In the genomic region with DNA sequence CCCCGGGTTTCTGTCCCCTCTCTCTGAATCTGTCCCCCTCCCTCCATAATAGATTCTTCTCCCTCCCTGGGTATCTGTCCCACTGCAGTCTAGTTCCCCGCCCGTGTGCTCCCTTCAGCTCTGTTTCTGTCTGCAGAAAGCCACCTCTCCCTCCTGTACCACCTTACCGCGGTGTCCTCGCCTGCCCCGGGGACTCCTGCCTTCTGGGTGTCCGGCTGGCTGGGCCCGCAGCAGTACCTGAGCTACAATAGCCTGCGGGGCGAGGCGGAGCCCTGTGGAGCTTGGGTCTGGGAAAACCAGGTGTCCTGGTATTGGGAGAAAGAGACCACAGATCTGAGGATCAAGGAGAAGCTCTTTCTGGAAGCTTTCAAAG, we compare ENCODE assay signal across 9 cellular contexts. TPM values are rescaled to one million over a fixed set of nuclear protein-coding genes. Genes with fewer than 3 reads are reported as not detected.
A peak's percentile ranks its signal among the peaks of the same experiment; 100 is the strongest.
DNase-seq lines count a peak whose midpoint lies in the region; ATAC-seq and TF ChIP-seq lines count a peak whose summit lies in the region.
"Had no signal": no experiment of that assay in that cellular context is flagged by ENCODE, and none has a peak within 500 bp of the region (broad histone marks: within the 10 kb centered on the region; RNA-seq: fewer than 3 reads in every experiment).

No MANE protein-coding gene starts in this region.

- no peak for TF ChIP-seq CTCF in CD4-positive, alpha-beta T cell (IDR thresholded peaks at IDR 0.05)
- TF ChIP-seq CTCF in endothelial cell (IDR thresholded peaks at IDR 0.05; ENCODE audit: unreplicated experiment): no peak
- TF ChIP-seq CTCF in omental fat pad (IDR thresholded peaks at IDR 0.05): no peak

- no peak overlapping the region for H3K23ac ChIP-seq in neuronal stem cell (ENCODE audit: low read depth, low read length, poor library complexity)

- no peaks in the 10 kb centered on the region for H3K27me3 Mint-ChIP-seq in CD4-positive, alpha-beta T cell
- peaks cover 5% of the 10 kb centered on the region for H3K27me3 Mint-ChIP-seq in endothelial cell (ENCODE audit: unreplicated experiment)

- H3K4ac ChIP-seq in neuronal stem cell (ENCODE audit: low read length): no peak overlapping the region

- no peak overlapping the region for H2BK120ac ChIP-seq in neuronal stem cell (ENCODE audit: low read depth, low read length)

- no peaks in the 10 kb centered on the region for H3K9me3 Mint-ChIP-seq in CD4-positive, alpha-beta T cell
- no peaks in the 10 kb centered on the region for H3K9me3 Mint-ChIP-seq in endothelial cell (ENCODE audit: unreplicated experiment)

- H3K18ac ChIP-seq in neuronal stem cell (ENCODE audit: low read length): peak overlapping the region; percentile 50

- WGBS in neuronal stem cell (ENCODE audit: extremely low coverage in 2 of 2, insufficient read length in 2 of 2, insufficient replicate concordance in 1 of 2), 2 donors: no CpG with 5 or more reads among the region's 12 CpGs

- peaks cover 5% of the 10 kb centered on the region for H3K36me3 Mint-ChIP-seq in CD4-positive, alpha-beta T cell (ENCODE audit: low read depth)
- H3K36me3 Mint-ChIP-seq in endothelial cell (ENCODE audit: low read depth, unreplicated experiment): peaks cover 19% of the 10 kb centered on the region

- peak overlapping the region; percentile 71 for H2BK15ac ChIP-seq in neuronal stem cell (ENCODE audit: low read length)

- H4K91ac ChIP-seq in neuronal stem cell (ENCODE audit: low read depth, low read length, poor library complexity): no peak overlapping the region

- POLR2A ChIA-PET in CD4-positive, alpha-beta T cell (lab: Charles Lee): interaction anchor here (0.8 to 2.2 kb wide), 8 partner anchors 14 to 66 kb away, joined by 3 to 9 read pairs (median 7); a partner anchor contains a TSS

- H2AFZ ChIP-seq in neuronal stem cell (ENCODE audit: low read length): peak overlapping the region; percentile 99
- H2AFZ ChIP-seq: PC-9 had no signal

- intact Hi-C loops in CD4-positive, alpha-beta T cell (cut with DNase I, micrococcal nuclease): loop anchor here in 1 of 2 experiments (2.0 kb wide), 1 partner anchor 15 kb away; a partner anchor contains a TSS

- H3K9me3 ChIP-seq in CD4-positive, alpha-beta T cell (ENCODE audit: control insufficient read depth, low read length): no peaks in the 10 kb centered on the region
- H3K9me3 ChIP-seq in neuronal stem cell (replicated peaks in 1 of 2; ENCODE audit: control insufficient read depth in 2 of 2, insufficient read depth in 1 of 2, low read depth in 1 of 2, low read length in 2 of 2): no peaks in the 10 kb centered on the region

- H3K27ac ChIP-seq in CD4-positive, alpha-beta T cell (ENCODE audit: low read depth, low read length): peak overlapping the region; percentile 46
- H3K27ac ChIP-seq in neuronal stem cell (replicated peaks; ENCODE audit: low read length): peak overlapping the region; percentile 19
- H3K27ac ChIP-seq: PC-9 had no signal

- CTCF ChIA-PET in CD4-positive, alpha-beta T cell (lab: Charles Lee): interaction anchor here (1.6 to 1.9 kb wide), 2 partner anchors 33 to 57 kb away, joined by 8 to 10 read pairs; no protein-coding TSS in a partner anchor

- H2AK5ac ChIP-seq in neuronal stem cell (ENCODE audit: low read depth, low read length): peak overlapping the region; percentile 96

- peak; percentile 11 for ATAC-seq in CD4-positive, alpha-beta T cell (ENCODE audit: poor library complexity)
- no peak for ATAC-seq in omental fat pad (ENCODE audit: low FRiP score)

- no peak overlapping the region for H4K8ac ChIP-seq in neuronal stem cell (ENCODE audit: low read depth, low read length)

- no peak overlapping the region for H3K14ac ChIP-seq in neuronal stem cell (ENCODE audit: low read length)

- no peak overlapping the region for H2BK12ac ChIP-seq in neuronal stem cell (ENCODE audit: low read length)

- peaks cover 5 to 9% of the 10 kb centered on the region in 2 donors for H3K36me3 ChIP-seq in neuronal stem cell (replicated peaks in 1 of 2; ENCODE audit: control insufficient read depth in 2 of 2, insufficient read depth in 2 of 2, low read length in 2 of 2)

- peak overlapping the region; percentile 91 for H3K4me2 ChIP-seq in neuronal stem cell (ENCODE audit: insufficient read depth, low read length, poor library complexity, severe bottlenecking)
- H3K4me2 ChIP-seq: PC-9 had no signal

- H3K27me3 ChIP-seq in CD4-positive, alpha-beta T cell (ENCODE audit: control insufficient read depth, insufficient read depth, low read length): no peaks in the 10 kb centered on the region
- H3K27me3 ChIP-seq in neuronal stem cell (ENCODE audit: control insufficient read depth in 3 of 3, insufficient read depth in 3 of 3, low read depth in 1 of 3, low read length in 3 of 3): no peaks in the 10 kb centered on the region

- peak overlapping the region; percentile 71 to 83 for H3K4me3 ChIP-seq in neuronal stem cell (ENCODE audit: low read length in 2 of 2)
- H3K4me3 ChIP-seq: PC-9 had no signal

- no peak overlapping the region for H2BK5ac ChIP-seq in neuronal stem cell (ENCODE audit: low read length)

- peak overlapping the region; percentile 82 for H3K27ac Mint-ChIP-seq in CD4-positive, alpha-beta T cell
- H3K27ac Mint-ChIP-seq in endothelial cell (ENCODE audit: unreplicated experiment): peak overlapping the region; percentile 74

- peaks cover 5% of the 10 kb centered on the region for H3K79me1 ChIP-seq in neuronal stem cell (ENCODE audit: low read depth, low read length)

- no peak for DNase-seq in CD4-positive, alpha-beta T cell
- peak; percentile 78 for DNase-seq in NCI-H146 (lab: John Stamatoyannopoulos, UW)
- no peak for DNase-seq in endothelial cell (ENCODE audit: low spot score)
- no peak for DNase-seq in neuronal stem cell (ENCODE audit: low spot score)
- DNase-seq in GDM1 (lab: John Stamatoyannopoulos, UW): no peak
- DNase-seq in omental fat pad (ENCODE audit: low spot score): no peak
- DNase-seq in NCI-H2107 (lab: John Stamatoyannopoulos, UW): no peak
- no peak for DNase-seq in NCI-H526 treated with DMSO at 0.1 percent for 48 hours (lab: John Stamatoyannopoulos, UW)

- H3K4me1 ChIP-seq in neuronal stem cell (ENCODE audit: control insufficient read depth in 2 of 2, insufficient read depth in 1 of 2, low read depth in 1 of 2, low read length in 2 of 2): peaks cover 9 to 10% of the 10 kb centered on the region in 2 donors

- peak overlapping the region; percentile 90 for H3K4me3 Mint-ChIP-seq in CD4-positive, alpha-beta T cell
- peak overlapping the region; percentile 95 for H3K4me3 Mint-ChIP-seq in endothelial cell (ENCODE audit: unreplicated experiment)

- H3K4me1 Mint-ChIP-seq in CD4-positive, alpha-beta T cell (ENCODE audit: low read depth): peaks cover 46% of the 10 kb centered on the region
- H3K4me1 Mint-ChIP-seq in endothelial cell (ENCODE audit: unreplicated experiment): peaks cover 33% of the 10 kb centered on the region

- peak overlapping the region; percentile 75 for H3K9ac ChIP-seq in neuronal stem cell (ENCODE audit: low read depth, low read length, poor library complexity)

RNA-seq across cellular contexts. Expression of a gene that starts 1.3 kb away (rescaled TPM):
- total RNA-seq in CD4-positive, alpha-beta T cell: 10 to 100 TPM; 50.2 to 52.5 TPM
- total RNA-seq in endothelial cell (ENCODE audit: unreplicated experiment) (127 TPM), omental fat pad (100 to 1,000 TPM; 314 to 479 (median 337) TPM)
- polyA plus RNA-seq in neuronal stem cell (2013, experiment 1 of 2): 32.8 TPM
- 29.3 TPM for polyA plus RNA-seq in neuronal stem cell (2013, experiment 2 of 2)

RNA-seq across cellular contexts. Expression of a gene that starts 14.1 kb away (rescaled TPM):
- total RNA-seq in CD4-positive, alpha-beta T cell: 1 to 10 TPM; 4.8 to 7.8 TPM
- 19.4 TPM for total RNA-seq in endothelial cell (ENCODE audit: unreplicated experiment)
- polyA plus RNA-seq in neuronal stem cell (2013, experiment 1 of 2): 6.8 TPM
- 7.0 TPM for polyA plus RNA-seq in neuronal stem cell (2013, experiment 2 of 2)
- total RNA-seq in omental fat pad: 10 to 100 TPM; 23.7 to 70.1 (median 26.9) TPM

RNA-seq across cellular contexts. Expression of a gene that starts 17.5 kb away (rescaled TPM):
- total RNA-seq in CD4-positive, alpha-beta T cell: 1,000 to 10,000 TPM; 2,912 to 3,041 TPM
- total RNA-seq in endothelial cell (ENCODE audit: unreplicated experiment): 2,099 TPM
- 5,708 TPM for polyA plus RNA-seq in neuronal stem cell (2013, experiment 1 of 2)
- 5,584 TPM for polyA plus RNA-seq in neuronal stem cell (2013, experiment 2 of 2)
- 1,000 to 10,000 TPM; 3,715 to 4,750 (median 4,286) TPM for total RNA-seq in omental fat pad

RNA-seq across cellular contexts. Expression of a gene that starts 26.3 kb away (rescaled TPM):
- total RNA-seq in CD4-positive, alpha-beta T cell: 1,000 to 10,000 TPM; 5,328 to 5,481 TPM
- 2,762 TPM for total RNA-seq in endothelial cell (ENCODE audit: unreplicated experiment)
- 6,856 TPM for polyA plus RNA-seq in neuronal stem cell (2013, experiment 1 of 2)
- polyA plus RNA-seq in neuronal stem cell (2013, experiment 2 of 2): 6,819 TPM
- 1,000 to 10,000 TPM; 2,551 to 3,862 (median 3,160) TPM for total RNA-seq in omental fat pad

RNA-seq across cellular contexts. Expression of a gene that starts 39.7 kb away (rescaled TPM):
- 100 to 1,000 TPM; 311 to 325 TPM for total RNA-seq in CD4-positive, alpha-beta T cell
- total RNA-seq in endothelial cell (ENCODE audit: unreplicated experiment) (1.4 TPM), omental fat pad (10 to 100 TPM in 1 of 4 donors, 1 to 10 TPM in 3; 2.3 to 11.2 (median 2.6) TPM)
- 2.0 TPM for polyA plus RNA-seq in neuronal stem cell (2013, experiment 1 of 2)
- 2.1 TPM for polyA plus RNA-seq in neuronal stem cell (2013, experiment 2 of 2)
